ENCODE assay signal across 27 cellular contexts in genomic region chr9:112860466-112860865, GRCh38. TPM values are rescaled to one million over a fixed set of nuclear protein-coding genes. Genes with fewer than 3 reads are reported as not detected.
"Had no signal": no experiment of that assay in that cellular context is flagged by ENCODE, and none has a peak within 500 bp of the region (broad histone marks: within the 10 kb centered on the region; RNA-seq: fewer than 3 reads in every experiment).

No MANE protein-coding gene starts in this region.

- H3K9me3 ChIP-seq: esophagus muscularis mucosa, gastrocnemius medialis, sigmoid colon, upper lobe of left lung had no signal

- ATAC-seq: activated CD4-positive, alpha-beta T cell treated with anti-CD3 and anti-CD28 coated beads for 36 hours; activated T-cell treated with anti-CD3 and anti-CD28 coated beads, Interleukin-2, amount 50 U/mL, for 4 hours; gastrocnemius medialis; naive thymus-derived CD8-positive, alpha-beta T cell; stimulated activated naive CD8-positive, alpha-beta T cell treated with anti-CD3 and anti-CD28 coated beads, Interleukin-15, Interleukin-2, amounts not matched to agents 100 U/mL and 50 U/mL, for 24 hours; T-cell had no signal

- DNase-seq: activated CD4-positive, alpha-beta T cell treated with anti-CD3 and anti-CD28 coated beads for 36 hours; activated CD4-positive, alpha-beta T cell treated with anti-CD3 and anti-CD28 coated beads, Interleukin-2, amount 50 U/mL, for 48 hours; activated CD8-positive, alpha-beta memory T cell treated with anti-CD3 and anti-CD28 coated beads, Interleukin-2, amount 50 U/mL, for 48 hours; activated naive CD4-positive, alpha-beta T cell treated with Interleukin-2 at 50 U/mL for 16 hours; activated naive CD8-positive, alpha-beta T cell treated with anti-CD3 and anti-CD28 coated beads for 36 hours; activated T-cell treated with anti-CD3 and anti-CD28 coated beads, Interleukin-2, amount 50 U/mL, for 4 hours; amniotic stem cell; effector CD4-positive, alpha-beta T cell; gastrocnemius medialis; islet precursor cell; left cardiac atrium; naive thymus-derived CD8-positive, alpha-beta T cell; stimulated activated CD4-positive, alpha-beta T cell treated with anti-CD3 and anti-CD28 coated beads, Interleukin-2, amount 100 ng/mL, for 48 hours; stimulated activated naive CD8-positive, alpha-beta T cell treated with anti-CD3 and anti-CD28 coated beads, Interleukin-15, Interleukin-2, amounts not matched to agents 100 U/mL and 50 U/mL, for 24 hours; T-cell; upper lobe of left lung had no signal

- H3K36me3 ChIP-seq: cardiac muscle cell, gastrocnemius medialis, neural progenitor cell had no signal

- H3K4me3 ChIP-seq: cardiac muscle cell, esophagus muscularis mucosa, gastrocnemius medialis, lung, neural progenitor cell, sigmoid colon, smooth muscle cell, upper lobe of left lung had no signal

- H3K27me3 ChIP-seq: cardiac muscle cell, esophagus muscularis mucosa, gastrocnemius medialis, neural progenitor cell, sigmoid colon, upper lobe of left lung had no signal

- H3K27ac ChIP-seq: gastrocnemius medialis, neural progenitor cell had no signal

- H3K4me1 ChIP-seq: gastrocnemius medialis, neural progenitor cell had no signal

- FAIRE-seq: TTC549 had no signal

RNA-seq across cellular contexts. Expression of gene SLC46A2, which starts 30.2 kb away (rescaled TPM):
- total RNA-seq: activated CD4-positive, alpha-beta T cell treated with anti-CD3 and anti-CD28 coated beads for 36 hours; activated CD8-positive, alpha-beta memory T cell treated with anti-CD3 and anti-CD28 coated beads for 36 hours; activated naive CD8-positive, alpha-beta T cell treated with anti-CD3 and anti-CD28 coated beads for 36 hours; activated T-cell treated with anti-CD3 and anti-CD28 coated beads, Interleukin-2, amount 50 U/mL, for 4 hours; activated T-helper 2 cell treated with anti-CD3 and anti-CD28 coated beads, Interferon-gamma antibody, Interleukin-2, Interleukin-4, amounts not matched to agents 10 μg/mL and 5 μg/mL and 100 μg/mL, durations not matched to agents 14 hours and 24 hours and 36 hours; cardiac muscle cell; chondrocyte; left cardiac atrium; naive thymus-derived CD8-positive, alpha-beta T cell; renal cortical epithelial cell; smooth muscle cell; T-cell had no signal
- polyA plus RNA-seq: cardiac muscle cell, smooth muscle cell had no signal
